In the genomic region with DNA sequence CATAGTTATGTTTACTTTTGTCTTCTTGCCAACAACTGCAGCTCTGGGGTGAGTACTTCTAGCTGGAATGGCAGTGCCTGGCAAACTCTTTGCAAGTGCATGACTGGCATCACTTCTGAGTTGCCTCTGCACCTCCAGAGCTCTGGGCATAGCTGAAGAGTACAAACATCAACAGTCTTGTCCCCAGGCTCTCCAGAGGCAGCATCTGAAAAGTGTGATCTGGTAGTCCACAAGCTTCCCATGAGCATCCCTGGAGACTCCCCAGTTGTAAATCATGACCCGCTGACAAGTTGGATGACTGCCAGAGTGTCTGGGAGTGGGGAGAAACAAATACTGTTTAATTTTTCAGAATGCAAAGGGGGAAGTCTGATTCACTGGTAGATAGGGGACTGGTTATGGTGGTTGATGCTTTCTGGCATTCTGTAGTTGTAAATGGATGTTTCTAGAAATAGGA, we compare ENCODE assay signal across 1 cellular context.
TF ChIP-seq lines count a peak whose summit lies in the region.

No MANE protein-coding gene starts in this region.

TF ChIP-seq in GM23338, 12 proteins besides CTCF, POLR2A, EP300 and RAD21 (continued from another document):
- TF ChIP-seq NANOG (IDR thresholded peaks at IDR 0.05; ENCODE audit: borderline replicate concordance) (no peak), ZNF462 (CRISPR knock-in tag; IDR thresholded peaks at IDR 0.05) (no peak)
